Comparison of ENCODE assay signal across 1 cellular context in the genomic region with DNA sequence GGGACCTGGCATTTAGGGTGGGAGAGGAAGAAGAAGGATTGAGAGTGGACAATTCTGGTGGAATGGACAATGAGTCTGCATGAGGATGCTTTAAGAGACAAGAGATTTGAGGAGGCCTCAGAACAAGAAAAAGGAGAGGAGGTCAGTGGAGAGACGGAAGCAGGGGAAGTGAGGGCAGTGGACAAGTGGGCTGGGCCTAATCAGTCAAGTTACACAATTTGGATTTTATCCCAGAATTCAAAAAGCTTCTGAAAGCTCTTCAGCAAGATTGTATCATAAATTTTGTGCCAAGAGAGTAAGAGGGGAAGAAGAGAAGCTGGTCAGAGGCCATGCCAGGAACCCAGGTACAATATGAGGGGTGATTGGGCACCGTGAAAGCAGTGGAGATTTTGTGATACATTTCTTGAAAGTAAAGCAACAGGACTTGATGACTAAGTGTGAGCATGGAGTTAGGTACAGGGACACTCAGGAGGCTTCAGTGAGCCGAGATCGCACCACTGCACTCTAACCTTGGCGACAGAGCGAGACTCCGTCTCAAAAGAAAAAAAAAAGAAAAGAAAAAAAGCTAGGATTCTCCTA.
TF ChIP-seq lines count a peak whose summit lies in the region.

No MANE protein-coding gene starts in this region.

TF ChIP-seq in GM23338, 12 proteins besides CTCF, POLR2A, EP300 and RAD21:
- TF ChIP-seq, protein P1, sequence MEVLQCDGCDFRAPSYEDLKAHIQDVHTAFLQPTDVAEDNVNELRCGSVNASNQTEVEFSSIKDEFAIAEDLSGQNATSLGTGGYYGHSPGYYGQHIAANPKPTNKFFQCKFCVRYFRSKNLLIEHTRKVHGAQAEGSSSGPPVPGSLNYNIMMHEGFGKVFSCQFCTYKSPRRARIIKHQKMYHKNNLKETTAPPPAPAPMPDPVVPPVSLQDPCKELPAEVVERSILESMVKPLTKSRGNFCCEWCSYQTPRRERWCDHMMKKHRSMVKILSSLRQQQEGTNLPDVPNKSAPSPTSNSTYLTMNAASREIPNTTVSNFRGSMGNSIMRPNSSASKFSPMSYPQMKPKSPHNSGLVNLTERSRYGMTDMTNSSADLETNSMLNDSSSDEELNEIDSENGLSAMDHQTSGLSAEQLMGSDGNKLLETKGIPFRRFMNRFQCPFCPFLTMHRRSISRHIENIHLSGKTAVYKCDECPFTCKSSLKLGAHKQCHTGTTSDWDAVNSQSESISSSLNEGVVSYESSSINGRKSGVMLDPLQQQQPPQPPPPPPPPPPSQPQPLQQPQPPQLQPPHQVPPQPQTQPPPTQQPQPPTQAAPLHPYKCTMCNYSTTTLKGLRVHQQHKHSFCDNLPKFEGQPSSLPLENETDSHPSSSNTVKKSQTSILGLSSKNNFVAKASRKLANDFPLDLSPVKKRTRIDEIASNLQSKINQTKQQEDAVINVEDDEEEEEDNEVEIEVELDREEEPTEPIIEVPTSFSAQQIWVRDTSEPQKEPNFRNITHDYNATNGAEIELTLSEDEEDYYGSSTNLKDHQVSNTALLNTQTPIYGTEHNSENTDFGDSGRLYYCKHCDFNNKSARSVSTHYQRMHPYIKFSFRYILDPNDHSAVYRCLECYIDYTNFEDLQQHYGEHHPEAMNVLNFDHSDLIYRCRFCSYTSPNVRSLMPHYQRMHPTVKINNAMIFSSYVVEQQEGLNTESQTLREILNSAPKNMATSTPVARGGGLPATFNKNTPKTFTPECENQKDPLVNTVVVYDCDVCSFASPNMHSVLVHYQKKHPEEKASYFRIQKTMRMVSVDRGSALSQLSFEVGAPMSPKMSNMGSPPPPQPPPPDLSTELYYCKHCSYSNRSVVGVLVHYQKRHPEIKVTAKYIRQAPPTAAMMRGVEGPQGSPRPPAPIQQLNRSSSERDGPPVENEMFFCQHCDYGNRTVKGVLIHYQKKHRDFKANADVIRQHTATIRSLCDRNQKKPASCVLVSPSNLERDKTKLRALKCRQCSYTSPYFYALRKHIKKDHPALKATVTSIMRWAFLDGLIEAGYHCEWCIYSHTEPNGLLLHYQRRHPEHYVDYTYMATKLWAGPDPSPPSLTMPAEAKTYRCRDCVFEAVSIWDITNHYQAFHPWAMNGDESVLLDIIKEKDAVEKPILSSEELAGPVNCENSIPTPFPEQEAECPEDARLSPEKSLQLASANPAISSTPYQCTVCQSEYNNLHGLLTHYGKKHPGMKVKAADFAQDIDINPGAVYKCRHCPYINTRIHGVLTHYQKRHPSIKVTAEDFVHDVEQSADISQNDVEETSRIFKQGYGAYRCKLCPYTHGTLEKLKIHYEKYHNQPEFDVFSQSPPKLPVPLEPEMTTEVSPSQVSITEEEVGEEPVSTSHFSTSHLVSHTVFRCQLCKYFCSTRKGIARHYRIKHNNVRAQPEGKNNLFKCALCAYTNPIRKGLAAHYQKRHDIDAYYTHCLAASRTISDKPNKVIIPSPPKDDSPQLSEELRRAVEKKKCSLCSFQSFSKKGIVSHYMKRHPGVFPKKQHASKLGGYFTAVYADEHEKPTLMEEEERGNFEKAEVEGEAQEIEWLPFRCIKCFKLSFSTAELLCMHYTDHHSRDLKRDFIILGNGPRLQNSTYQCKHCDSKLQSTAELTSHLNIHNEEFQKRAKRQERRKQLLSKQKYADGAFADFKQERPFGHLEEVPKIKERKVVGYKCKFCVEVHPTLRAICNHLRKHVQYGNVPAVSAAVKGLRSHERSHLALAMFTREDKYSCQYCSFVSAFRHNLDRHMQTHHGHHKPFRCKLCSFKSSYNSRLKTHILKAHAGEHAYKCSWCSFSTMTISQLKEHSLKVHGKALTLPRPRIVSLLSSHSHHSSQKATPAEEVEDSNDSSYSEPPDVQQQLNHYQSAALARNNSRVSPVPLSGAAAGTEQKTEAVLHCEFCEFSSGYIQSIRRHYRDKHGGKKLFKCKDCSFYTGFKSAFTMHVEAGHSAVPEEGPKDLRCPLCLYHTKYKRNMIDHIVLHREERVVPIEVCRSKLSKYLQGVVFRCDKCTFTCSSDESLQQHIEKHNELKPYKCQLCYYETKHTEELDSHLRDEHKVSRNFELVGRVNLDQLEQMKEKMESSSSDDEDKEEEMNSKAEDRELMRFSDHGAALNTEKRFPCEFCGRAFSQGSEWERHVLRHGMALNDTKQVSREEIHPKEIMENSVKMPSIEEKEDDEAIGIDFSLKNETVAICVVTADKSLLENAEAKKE (CRISPR knock-in tag; IDR thresholded peaks at IDR 0.05): no peak
- no peak for TF ChIP-seq EZH2phosphoT487 (IDR thresholded peaks at IDR 0.05; ENCODE audit: unreplicated experiment)
- TF ChIP-seq, protein P2, sequence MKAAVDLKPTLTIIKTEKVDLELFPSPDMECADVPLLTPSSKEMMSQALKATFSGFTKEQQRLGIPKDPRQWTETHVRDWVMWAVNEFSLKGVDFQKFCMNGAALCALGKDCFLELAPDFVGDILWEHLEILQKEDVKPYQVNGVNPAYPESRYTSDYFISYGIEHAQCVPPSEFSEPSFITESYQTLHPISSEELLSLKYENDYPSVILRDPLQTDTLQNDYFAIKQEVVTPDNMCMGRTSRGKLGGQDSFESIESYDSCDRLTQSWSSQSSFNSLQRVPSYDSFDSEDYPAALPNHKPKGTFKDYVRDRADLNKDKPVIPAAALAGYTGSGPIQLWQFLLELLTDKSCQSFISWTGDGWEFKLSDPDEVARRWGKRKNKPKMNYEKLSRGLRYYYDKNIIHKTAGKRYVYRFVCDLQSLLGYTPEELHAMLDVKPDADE (IDR thresholded peaks at IDR 0.05): no peak
- TF ChIP-seq EZH2 (IDR thresholded peaks at IDR 0.05; ENCODE audit: low read depth, unreplicated experiment): no peak
- no peak for TF ChIP-seq STAT1 (IDR thresholded peaks at IDR 0.05; ENCODE audit: unreplicated experiment)
- TF ChIP-seq, protein P3, sequence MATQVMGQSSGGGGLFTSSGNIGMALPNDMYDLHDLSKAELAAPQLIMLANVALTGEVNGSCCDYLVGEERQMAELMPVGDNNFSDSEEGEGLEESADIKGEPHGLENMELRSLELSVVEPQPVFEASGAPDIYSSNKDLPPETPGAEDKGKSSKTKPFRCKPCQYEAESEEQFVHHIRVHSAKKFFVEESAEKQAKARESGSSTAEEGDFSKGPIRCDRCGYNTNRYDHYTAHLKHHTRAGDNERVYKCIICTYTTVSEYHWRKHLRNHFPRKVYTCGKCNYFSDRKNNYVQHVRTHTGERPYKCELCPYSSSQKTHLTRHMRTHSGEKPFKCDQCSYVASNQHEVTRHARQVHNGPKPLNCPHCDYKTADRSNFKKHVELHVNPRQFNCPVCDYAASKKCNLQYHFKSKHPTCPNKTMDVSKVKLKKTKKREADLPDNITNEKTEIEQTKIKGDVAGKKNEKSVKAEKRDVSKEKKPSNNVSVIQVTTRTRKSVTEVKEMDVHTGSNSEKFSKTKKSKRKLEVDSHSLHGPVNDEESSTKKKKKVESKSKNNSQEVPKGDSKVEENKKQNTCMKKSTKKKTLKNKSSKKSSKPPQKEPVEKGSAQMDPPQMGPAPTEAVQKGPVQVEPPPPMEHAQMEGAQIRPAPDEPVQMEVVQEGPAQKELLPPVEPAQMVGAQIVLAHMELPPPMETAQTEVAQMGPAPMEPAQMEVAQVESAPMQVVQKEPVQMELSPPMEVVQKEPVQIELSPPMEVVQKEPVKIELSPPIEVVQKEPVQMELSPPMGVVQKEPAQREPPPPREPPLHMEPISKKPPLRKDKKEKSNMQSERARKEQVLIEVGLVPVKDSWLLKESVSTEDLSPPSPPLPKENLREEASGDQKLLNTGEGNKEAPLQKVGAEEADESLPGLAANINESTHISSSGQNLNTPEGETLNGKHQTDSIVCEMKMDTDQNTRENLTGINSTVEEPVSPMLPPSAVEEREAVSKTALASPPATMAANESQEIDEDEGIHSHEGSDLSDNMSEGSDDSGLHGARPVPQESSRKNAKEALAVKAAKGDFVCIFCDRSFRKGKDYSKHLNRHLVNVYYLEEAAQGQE (IDR thresholded peaks at IDR 0.05; ENCODE audit: unreplicated experiment): no peak
